Comparison of ENCODE assay signal across 1 cellular context in the genomic region with DNA sequence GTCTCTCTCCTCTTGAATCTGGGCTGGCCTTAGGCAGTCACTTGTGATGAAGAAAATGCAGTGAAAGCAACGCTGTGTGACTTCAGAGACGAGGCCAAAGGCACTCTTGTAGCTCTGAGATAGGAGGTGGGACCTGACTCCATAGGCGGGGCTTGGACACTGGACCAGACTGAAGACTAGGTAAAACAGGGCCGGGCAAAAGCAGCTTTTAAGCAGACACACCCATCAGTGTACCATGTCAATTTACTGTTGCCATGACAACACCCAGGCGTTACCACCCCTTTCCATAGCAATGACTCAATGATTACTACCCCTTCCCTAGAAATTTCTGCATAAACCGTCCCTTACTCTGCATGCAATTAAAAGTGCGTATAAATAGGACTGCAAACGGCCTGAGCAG.
TF ChIP-seq lines count a peak whose summit lies in the region.

No MANE protein-coding gene starts in this region.

TF ChIP-seq in K562, 482 proteins besides CTCF, POLR2A, EP300 and RAD21 (continued from another document):
- no peak for TF ChIP-seq BCLAF1 (IDR thresholded peaks at IDR 0.05; ENCODE audit: borderline replicate concordance in 1 of 2, control insufficient read depth in 1 of 2, low read depth in 2 of 2, low read length in 1 of 2)
- TF ChIP-seq, protein P1, sequence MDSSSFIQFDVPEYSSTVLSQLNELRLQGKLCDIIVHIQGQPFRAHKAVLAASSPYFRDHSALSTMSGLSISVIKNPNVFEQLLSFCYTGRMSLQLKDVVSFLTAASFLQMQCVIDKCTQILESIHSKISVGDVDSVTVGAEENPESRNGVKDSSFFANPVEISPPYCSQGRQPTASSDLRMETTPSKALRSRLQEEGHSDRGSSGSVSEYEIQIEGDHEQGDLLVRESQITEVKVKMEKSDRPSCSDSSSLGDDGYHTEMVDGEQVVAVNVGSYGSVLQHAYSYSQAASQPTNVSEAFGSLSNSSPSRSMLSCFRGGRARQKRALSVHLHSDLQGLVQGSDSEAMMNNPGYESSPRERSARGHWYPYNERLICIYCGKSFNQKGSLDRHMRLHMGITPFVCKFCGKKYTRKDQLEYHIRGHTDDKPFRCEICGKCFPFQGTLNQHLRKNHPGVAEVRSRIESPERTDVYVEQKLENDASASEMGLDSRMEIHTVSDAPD (CRISPR knock-in tag; IDR thresholded peaks at IDR 0.05): no peak
- no peak for TF ChIP-seq SMARCA4 (IDR thresholded peaks at IDR 0.05)
- no peak for TF ChIP-seq TEAD2 (tag; IDR thresholded peaks at IDR 0.05)
- TF ChIP-seq MCM7 (IDR thresholded peaks at IDR 0.05): no peak
- no peak for TF ChIP-seq ZFP36 (IDR thresholded peaks at IDR 0.05; ENCODE audit: low read depth, low read length, partially characterized antibody)
- no peak for TF ChIP-seq MCM3 (IDR thresholded peaks at IDR 0.05)
- TF ChIP-seq ZBED1 (IDR thresholded peaks at IDR 0.05): no peak
- TF ChIP-seq, protein P2, sequence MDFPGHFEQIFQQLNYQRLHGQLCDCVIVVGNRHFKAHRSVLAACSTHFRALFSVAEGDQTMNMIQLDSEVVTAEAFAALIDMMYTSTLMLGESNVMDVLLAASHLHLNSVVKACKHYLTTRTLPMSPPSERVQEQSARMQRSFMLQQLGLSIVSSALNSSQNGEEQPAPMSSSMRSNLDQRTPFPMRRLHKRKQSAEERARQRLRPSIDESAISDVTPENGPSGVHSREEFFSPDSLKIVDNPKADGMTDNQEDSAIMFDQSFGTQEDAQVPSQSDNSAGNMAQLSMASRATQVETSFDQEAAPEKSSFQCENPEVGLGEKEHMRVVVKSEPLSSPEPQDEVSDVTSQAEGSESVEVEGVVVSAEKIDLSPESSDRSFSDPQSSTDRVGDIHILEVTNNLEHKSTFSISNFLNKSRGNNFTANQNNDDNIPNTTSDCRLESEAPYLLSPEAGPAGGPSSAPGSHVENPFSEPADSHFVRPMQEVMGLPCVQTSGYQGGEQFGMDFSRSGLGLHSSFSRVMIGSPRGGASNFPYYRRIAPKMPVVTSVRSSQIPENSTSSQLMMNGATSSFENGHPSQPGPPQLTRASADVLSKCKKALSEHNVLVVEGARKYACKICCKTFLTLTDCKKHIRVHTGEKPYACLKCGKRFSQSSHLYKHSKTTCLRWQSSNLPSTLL (IDR thresholded peaks at IDR 0.05): peak; percentile 86
- no peak for TF ChIP-seq HIVEP1 (CRISPR knock-in tag; IDR thresholded peaks at IDR 0.05)
- TF ChIP-seq, protein P3, sequence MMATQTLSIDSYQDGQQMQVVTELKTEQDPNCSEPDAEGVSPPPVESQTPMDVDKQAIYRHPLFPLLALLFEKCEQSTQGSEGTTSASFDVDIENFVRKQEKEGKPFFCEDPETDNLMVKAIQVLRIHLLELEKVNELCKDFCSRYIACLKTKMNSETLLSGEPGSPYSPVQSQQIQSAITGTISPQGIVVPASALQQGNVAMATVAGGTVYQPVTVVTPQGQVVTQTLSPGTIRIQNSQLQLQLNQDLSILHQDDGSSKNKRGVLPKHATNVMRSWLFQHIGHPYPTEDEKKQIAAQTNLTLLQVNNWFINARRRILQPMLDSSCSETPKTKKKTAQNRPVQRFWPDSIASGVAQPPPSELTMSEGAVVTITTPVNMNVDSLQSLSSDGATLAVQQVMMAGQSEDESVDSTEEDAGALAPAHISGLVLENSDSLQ (IDR thresholded peaks at IDR 0.05): peak; percentile 75
- TF ChIP-seq ZFP1 (CRISPR knock-in tag; IDR thresholded peaks at IDR 0.05): no peak
- peak; percentile 95 for TF ChIP-seq RFX1 (IDR thresholded peaks at IDR 0.05)
- TF ChIP-seq ZNF134 (CRISPR knock-in tag; conservative IDR thresholded peaks at IDR 0.05): no peak
- no peak for TF ChIP-seq ZNF384 (IDR thresholded peaks at IDR 0.05; ENCODE audit: low read depth, low read length)
- TF ChIP-seq, protein P4, sequence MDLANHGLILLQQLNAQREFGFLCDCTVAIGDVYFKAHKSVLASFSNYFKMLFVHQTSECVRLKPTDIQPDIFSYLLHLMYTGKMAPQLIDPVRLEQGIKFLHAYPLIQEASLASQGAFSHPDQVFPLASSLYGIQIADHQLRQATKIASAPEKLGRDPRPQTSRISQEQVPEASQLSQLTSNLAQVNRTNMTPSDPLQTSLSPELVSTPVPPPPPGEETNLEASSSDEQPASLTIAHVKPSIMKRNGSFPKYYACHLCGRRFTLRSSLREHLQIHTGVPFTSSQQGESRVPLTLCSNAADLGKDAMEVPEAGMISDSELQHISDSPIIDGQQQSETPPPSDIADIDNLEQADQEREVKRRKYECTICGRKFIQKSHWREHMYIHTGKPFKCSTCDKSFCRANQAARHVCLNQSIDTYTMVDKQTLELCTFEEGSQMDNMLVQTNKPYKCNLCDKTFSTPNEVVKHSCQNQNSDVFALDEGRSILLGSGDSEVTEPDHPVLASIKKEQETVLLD (IDR thresholded peaks at IDR 0.05): no peak
- TF ChIP-seq MAZ (CRISPR knock-in tag; conservative IDR thresholded peaks at IDR 0.05 in 1 of 2, IDR thresholded peaks at IDR 0.05 in 1 of 2): no peak
- TF ChIP-seq LEF1 (IDR thresholded peaks at IDR 0.05): no peak
- TF ChIP-seq ZNF175 (CRISPR knock-in tag; IDR thresholded peaks at IDR 0.05; ENCODE audit: low read depth): no peak
- TF ChIP-seq BMI1 (IDR thresholded peaks at IDR 0.05; ENCODE audit: low read length): peak; percentile 67; the same call in 1 of the 2 replicates
- TF ChIP-seq, protein P5, sequence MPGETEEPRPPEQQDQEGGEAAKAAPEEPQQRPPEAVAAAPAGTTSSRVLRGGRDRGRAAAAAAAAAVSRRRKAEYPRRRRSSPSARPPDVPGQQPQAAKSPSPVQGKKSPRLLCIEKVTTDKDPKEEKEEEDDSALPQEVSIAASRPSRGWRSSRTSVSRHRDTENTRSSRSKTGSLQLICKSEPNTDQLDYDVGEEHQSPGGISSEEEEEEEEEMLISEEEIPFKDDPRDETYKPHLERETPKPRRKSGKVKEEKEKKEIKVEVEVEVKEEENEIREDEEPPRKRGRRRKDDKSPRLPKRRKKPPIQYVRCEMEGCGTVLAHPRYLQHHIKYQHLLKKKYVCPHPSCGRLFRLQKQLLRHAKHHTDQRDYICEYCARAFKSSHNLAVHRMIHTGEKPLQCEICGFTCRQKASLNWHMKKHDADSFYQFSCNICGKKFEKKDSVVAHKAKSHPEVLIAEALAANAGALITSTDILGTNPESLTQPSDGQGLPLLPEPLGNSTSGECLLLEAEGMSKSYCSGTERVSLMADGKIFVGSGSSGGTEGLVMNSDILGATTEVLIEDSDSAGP (CRISPR knock-in tag; IDR thresholded peaks at IDR 0.05): no peak
- TF ChIP-seq CSDE1 (IDR thresholded peaks at IDR 0.05): peak in 1 of 2 experiments; percentile 32; a peak in 1 of 4 replicates
- no peak for TF ChIP-seq FOXA3 (CRISPR knock-in tag; conservative IDR thresholded peaks at IDR 0.05 in 1 of 2, IDR thresholded peaks at IDR 0.05 in 1 of 2)
- no peak for TF ChIP-seq NRF1 (conservative IDR thresholded peaks at IDR 0.05 in 1 of 2, IDR thresholded peaks at IDR 0.05 in 1 of 2)
- TF ChIP-seq ARID1B (IDR thresholded peaks at IDR 0.05): no peak
- no peak for TF ChIP-seq POU5F1 (IDR thresholded peaks at IDR 0.05; ENCODE audit: borderline replicate concordance, low read depth, low read length, partially characterized antibody)
- TF ChIP-seq YY1 (IDR thresholded peaks at IDR 0.05; ENCODE audit: borderline replicate concordance in 1 of 3, control insufficient read depth in 1 of 3, extremely low read depth in 1 of 3, insufficient read depth in 3 of 3, insufficient read length in 1 of 3, insufficient replicate concordance in 2 of 3, low read depth in 1 of 3, low read length in 2 of 3): no peak
- TF ChIP-seq SRSF9 (IDR thresholded peaks at IDR 0.05; ENCODE audit: borderline replicate concordance, low read depth, low read length): no peak
- TF ChIP-seq, protein P6, sequence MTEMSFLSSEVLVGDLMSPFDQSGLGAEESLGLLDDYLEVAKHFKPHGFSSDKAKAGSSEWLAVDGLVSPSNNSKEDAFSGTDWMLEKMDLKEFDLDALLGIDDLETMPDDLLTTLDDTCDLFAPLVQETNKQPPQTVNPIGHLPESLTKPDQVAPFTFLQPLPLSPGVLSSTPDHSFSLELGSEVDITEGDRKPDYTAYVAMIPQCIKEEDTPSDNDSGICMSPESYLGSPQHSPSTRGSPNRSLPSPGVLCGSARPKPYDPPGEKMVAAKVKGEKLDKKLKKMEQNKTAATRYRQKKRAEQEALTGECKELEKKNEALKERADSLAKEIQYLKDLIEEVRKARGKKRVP (CRISPR knock-in tag; IDR thresholded peaks at IDR 0.05): no peak
TF ChIP-seq in K562: peak in this region for 7.
